ENCODE assay signal across 24 cellular contexts in the genomic region with DNA sequence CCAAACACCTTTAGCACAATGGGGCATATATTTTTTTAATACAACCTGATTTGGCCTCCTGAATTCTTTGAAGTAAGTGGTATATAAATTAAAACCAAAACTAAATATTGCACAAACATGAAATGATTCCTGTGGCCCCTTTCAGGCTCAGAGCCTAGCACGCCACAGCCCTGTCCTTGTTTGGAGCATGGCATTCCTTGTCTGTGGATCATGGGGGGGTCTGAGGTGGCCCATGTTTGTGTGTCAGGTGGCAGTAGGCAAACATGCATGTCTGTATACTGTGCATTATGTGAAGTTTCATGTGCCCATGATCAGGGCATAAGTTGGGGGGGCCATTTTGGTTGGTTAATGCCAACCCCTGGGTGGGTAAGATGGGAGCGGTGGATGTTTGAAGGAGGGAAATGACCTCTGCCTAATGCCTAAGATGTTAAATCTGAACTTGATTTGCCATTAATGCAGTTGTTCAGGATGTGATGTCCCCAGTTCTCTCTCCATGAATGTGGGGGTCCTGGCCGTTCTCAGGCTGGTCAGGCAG. TPM values are rescaled to one million over a fixed set of nuclear protein-coding genes. Genes with fewer than 3 reads are reported as not detected.
DNase-seq lines count a peak whose midpoint lies in the region; ATAC-seq, FAIRE-seq and TF ChIP-seq lines count a peak whose summit lies in the region.
"Had no signal": no experiment of that assay in that cellular context is flagged by ENCODE, and none has a peak within 500 bp of the region (broad histone marks: within the 10 kb centered on the region; RNA-seq: fewer than 3 reads in every experiment).

No MANE protein-coding gene starts in this region.

- H3K79me2 ChIP-seq in osteoblast (ENCODE audit: insufficient read depth, low read length) = no peaks in the 10 kb centered on the region

- H3K9ac ChIP-seq in BLaER1 (no peak overlapping the region), kidney (ENCODE audit: low read length in 2 of 2) (no peak overlapping the region)

- POLR2A ChIA-PET in activated CD4-positive, alpha-beta T cell treated with anti-CD3 and anti-CD28 coated beads, Interleukin-2, amount 10 ng/mL, durations not matched to agents 7 days and 5 days (lab: Charles Lee) = no interaction called here
- POLR2A ChIA-PET in T-cell (lab: Charles Lee) = interaction anchor here in 1 of 2 donors (0.6 kb wide), 1 partner anchor 97 kb away, joined by 4 read pairs; no protein-coding TSS in a partner anchor

- H3K4me3 ChIP-seq in BLaER1 (no peak overlapping the region), kidney (ENCODE audit: low read length in 2 of 2) (no peak overlapping the region), osteoblast (ENCODE audit: insufficient read depth, low read length) (no peak overlapping the region)
- H3K4me3 ChIP-seq: SJSA1 had no signal

- 0 out of 2 replicates have a peak, but pooled peaks cover 3% of the 10 kb centered on the region for H4K20me1 ChIP-seq in BLaER1
- H4K20me1 ChIP-seq in osteoblast (ENCODE audit: insufficient read depth, low read length) = no peaks in the 10 kb centered on the region

- H3K27me3 Mint-ChIP-seq in CD14-positive monocyte (ENCODE audit: low read depth in 3 of 3) (peaks cover 0 to 6% (median 3%) of the 10 kb centered on the region in 3 donors), T-cell (peaks cover 0 to 3% of the 10 kb centered on the region in 2 donors)
- H3K27me3 Mint-ChIP-seq in activated CD4-positive, alpha-beta T cell treated with anti-CD3 and anti-CD28 coated beads, Interleukin-2, amount 10 ng/mL, durations not matched to agents 7 days and 5 days = peaks cover 16% of the 10 kb centered on the region

- H3K27ac ChIP-seq in BLaER1 = no peak overlapping the region
- no peak overlapping the region for H3K27ac ChIP-seq in kidney (ENCODE audit: low read depth in 2 of 2, low read length in 2 of 2)
- H3K27ac ChIP-seq in osteoblast (ENCODE audit: low read depth, low read length) = no peak overlapping the region
- H3K27ac ChIP-seq: HL-60, SJSA1 had no signal

- ATAC-seq in GM18873 (IDR thresholded peaks at IDR 0.05; ENCODE audit: low FRiP score, unreplicated experiment) (no peak), GM19035 (IDR thresholded peaks at IDR 0.05; ENCODE audit: unreplicated experiment) (no peak), T-cell (replicated peaks in 1 of 4) (no peak)
- ATAC-seq: CD8-positive, alpha-beta T cell; HCT116 had no signal

- H3K4me2 ChIP-seq in BLaER1 (peak overlapping the region; percentile 90; the same call in 1 of the 2 replicates), osteoblast (ENCODE audit: insufficient read depth, low read length) (no peak overlapping the region)

- no peaks in the 10 kb centered on the region for H3K9me3 ChIP-seq in BLaER1
- H3K9me3 ChIP-seq in kidney (ENCODE audit: control insufficient read depth in 1 of 2, low read length in 2 of 2) = no peaks in the 10 kb centered on the region
- H3K9me3 ChIP-seq in osteoblast (ENCODE audit: low read depth, low read length) = no peaks in the 10 kb centered on the region
- H3K9me3 ChIP-seq: SJSA1 had no signal

- intact Hi-C loops in CD14-positive monocyte (cut with micrococcal nuclease) = loop anchor here in 1 of 2 donors (2.0 kb wide), 1 partner anchor 79 kb away; no protein-coding TSS in a partner anchor
- intact Hi-C loops in kidney (cut with DNase I) = no loop called here

- H3K27me3 ChIP-seq in BLaER1 = no peaks in the 10 kb centered on the region
- peaks cover 28% of the 10 kb centered on the region for H3K27me3 ChIP-seq in osteoblast (ENCODE audit: insufficient read depth, low read length)
- H3K27me3 ChIP-seq: SJSA1 had no signal

- H3K4me3 Mint-ChIP-seq in CD14-positive monocyte (peak overlapping the region in 1 of 2 donors; percentile 7), T-cell (no peak overlapping the region)
- H3K4me3 Mint-ChIP-seq in activated CD4-positive, alpha-beta T cell treated with anti-CD3 and anti-CD28 coated beads, Interleukin-2, amount 10 ng/mL, durations not matched to agents 7 days and 5 days = no peak overlapping the region
- H3K4me3 Mint-ChIP-seq: CD8-positive, alpha-beta T cell had no signal

- H3K36me3 Mint-ChIP-seq in CD14-positive monocyte (peaks cover 0 to 2% of the 10 kb centered on the region in 2 donors), T-cell (no peaks in the 10 kb centered on the region)
- H3K36me3 Mint-ChIP-seq in activated CD4-positive, alpha-beta T cell treated with anti-CD3 and anti-CD28 coated beads, Interleukin-2, amount 10 ng/mL, durations not matched to agents 7 days and 5 days (ENCODE audit: low read depth) = no peaks in the 10 kb centered on the region

- TF ChIP-seq CTCF in CD14-positive monocyte (IDR thresholded peaks at IDR 0.05) = no peak
- no peak for TF ChIP-seq CTCF in kidney (IDR thresholded peaks at IDR 0.05; ENCODE audit: borderline replicate concordance, extremely low read depth, insufficient read depth)
- TF ChIP-seq CTCF in osteoblast (IDR thresholded peaks at IDR 0.05; ENCODE audit: extremely low read depth, low read depth, low read length) = no peak

- H3K27ac Mint-ChIP-seq in CD14-positive monocyte (peak overlapping the region in 4 of 7 donors; percentile 7 to 59 (median 31)), T-cell (no peak overlapping the region)
- no peak overlapping the region for H3K27ac Mint-ChIP-seq in activated CD4-positive, alpha-beta T cell treated with anti-CD3 and anti-CD28 coated beads, Interleukin-2, amount 10 ng/mL, durations not matched to agents 7 days and 5 days
- H3K27ac Mint-ChIP-seq: CD8-positive, alpha-beta T cell had no signal

- CTCF ChIA-PET in activated CD4-positive, alpha-beta T cell treated with anti-CD3 and anti-CD28 coated beads, Interleukin-2, amount 10 ng/mL, durations not matched to agents 7 days and 5 days (lab: Charles Lee) = no interaction called here
- CTCF ChIA-PET in T-cell (lab: Charles Lee) = no interaction called here

- H3K4me1 ChIP-seq in BLaER1 = peaks cover 99% of the 10 kb centered on the region
- H3K4me1 ChIP-seq in kidney (ENCODE audit: control insufficient read depth in 1 of 2, insufficient read depth in 1 of 2, low read depth in 1 of 2, low read length in 2 of 2) = peaks cover 16 to 17% of the 10 kb centered on the region in 2 donors
- H3K4me1 ChIP-seq in osteoblast (ENCODE audit: insufficient read depth, low read length) = peaks cover 22% of the 10 kb centered on the region

- H3K36me3 ChIP-seq in BLaER1 (no peaks in the 10 kb centered on the region), kidney (ENCODE audit: control insufficient read depth in 1 of 2, insufficient read depth in 2 of 2, low read length in 2 of 2) (peaks cover 2 to 28% of the 10 kb centered on the region in 2 donors), osteoblast (ENCODE audit: insufficient read depth, low read length) (no peaks in the 10 kb centered on the region)
- H3K36me3 ChIP-seq: SJSA1 had no signal

- H3K9me3 Mint-ChIP-seq in CD14-positive monocyte = peaks cover 0 to 3% (median 0%) of the 10 kb centered on the region in 7 donors
- H3K9me3 Mint-ChIP-seq in activated CD4-positive, alpha-beta T cell treated with anti-CD3 and anti-CD28 coated beads, Interleukin-2, amount 10 ng/mL, durations not matched to agents 7 days and 5 days = no peaks in the 10 kb centered on the region
- no peaks in the 10 kb centered on the region for H3K9me3 Mint-ChIP-seq in T-cell
- H3K9me3 Mint-ChIP-seq: CD8-positive, alpha-beta T cell had no signal

- H2AFZ ChIP-seq in osteoblast (ENCODE audit: low read length) = no peak overlapping the region

- no peak for DNase-seq in CD14-positive monocyte (ENCODE audit: low spot score)
- peak; percentile 17 for DNase-seq in kidney
- DNase-seq in osteoblast (ENCODE audit: insufficient read length, low spot score, missing footprints) = peak; percentile 26
- DNase-seq in activated CD4-positive, alpha-beta T cell treated with anti-CD3 and anti-CD28 coated beads, Interleukin-2, amount 10 ng/mL, durations not matched to agents 7 days and 5 days = no peak
- no peak for DNase-seq in T-cell
- DNase-seq: CD8-positive, alpha-beta T cell; DMS79 treated with DMSO at 0.1 percent for 48 hours; GF-D8; Karpas-422; NCI-H1092 treated with DMSO at 0.1 percent for 48 hours; NCI-H1436; NCI-H187; NCI-H2081 treated with DMSO at 0.1 percent for 48 hours; NCI-H226; NCI-H510A; Right ventricle myocardium superior; RPMI8226 had no signal

- peaks cover 95% of the 10 kb centered on the region for H3K4me1 Mint-ChIP-seq in CD14-positive monocyte
- peaks cover 19% of the 10 kb centered on the region for H3K4me1 Mint-ChIP-seq in activated CD4-positive, alpha-beta T cell treated with anti-CD3 and anti-CD28 coated beads, Interleukin-2, amount 10 ng/mL, durations not matched to agents 7 days and 5 days
- peaks cover 0 to 13% (median 0%) of the 10 kb centered on the region in 3 donors for H3K4me1 Mint-ChIP-seq in T-cell

- FAIRE-seq in kidney (lab: Jason Lieb, UNC) = no peak

RNA-seq across cellular contexts. Expression of a gene that starts 18.6 kb away (rescaled TPM):
- polyA plus RNA-seq in CD14-positive monocyte = under 1 TPM in 1 of 2 donors, not detected in 1; 0.17 TPM
- 1.0 TPM for total RNA-seq in kidney
- 64.6 TPM for polyA plus RNA-seq in kidney (ENCODE audit: insufficient read depth, low read depth, low replicate concordance)
- total RNA-seq in osteoblast = under 0.01 TPM in 1 of 2 replicates, not detected in the other
- total RNA-seq in activated CD4-positive, alpha-beta T cell treated with anti-CD3 and anti-CD28 coated beads, Interleukin-2, amount 10 ng/mL, durations not matched to agents 7 days and 5 days = under 1 TPM; 0.40 to 0.67 TPM
- total RNA-seq in T-cell = 1 to 10 TPM in 4 of 5 donors, under 1 TPM in 1; 0.72 to 4.1 (median 1.8) TPM
- total RNA-seq: H4 had no signal

RNA-seq across cellular contexts. Expression of a gene that starts 41.2 kb away (rescaled TPM):
- polyA plus RNA-seq in CD14-positive monocyte = 10 to 100 TPM; 67.1 to 72.5 TPM
- 150 TPM for total RNA-seq in kidney
- polyA plus RNA-seq in kidney (ENCODE audit: insufficient read depth, low read depth, low replicate concordance) = 111 TPM
- 146 and 155 TPM in 2 replicates for total RNA-seq in osteoblast
- 100 to 1,000 TPM; 123 to 137 TPM for total RNA-seq in activated CD4-positive, alpha-beta T cell treated with anti-CD3 and anti-CD28 coated beads, Interleukin-2, amount 10 ng/mL, durations not matched to agents 7 days and 5 days
- 10 to 100 TPM; 51.2 to 81.8 (median 73.0) TPM for total RNA-seq in T-cell

RNA-seq across cellular contexts. Expression of a gene that starts 42.0 kb away (rescaled TPM):
- polyA plus RNA-seq in CD14-positive monocyte (10 to 100 TPM; 71.8 to 80.9 TPM), kidney (ENCODE audit: insufficient read depth, low read depth, low replicate concordance) (136 TPM)
- total RNA-seq in kidney (73.7 TPM), osteoblast (51.9 and 57.5 TPM in 2 replicates), T-cell (10 to 100 TPM; 36.5 to 80.2 (median 68.7) TPM)
- total RNA-seq in activated CD4-positive, alpha-beta T cell treated with anti-CD3 and anti-CD28 coated beads, Interleukin-2, amount 10 ng/mL, durations not matched to agents 7 days and 5 days = 100 to 1,000 TPM; 120 to 139 TPM

Comparison
In these comparisons a context has a peak if more than half of its experiments do, and no peak if none do; other contexts are left out.
1. DNase-seq: peak in kidney (single experiment) and osteoblast (single experiment); none in CD14-positive monocyte (single experiment), activated CD4-positive, alpha-beta T cell treated with anti-CD3 and anti-CD28 coated beads, Interleukin-2, amount 10 ng/mL, durations not matched to agents 7 days and 5 days (single experiment) and T-cell (0 of 34).
2. H3K27ac Mint-ChIP-seq: peak in CD14-positive monocyte (4 of 7); none in activated CD4-positive, alpha-beta T cell treated with anti-CD3 and anti-CD28 coated beads, Interleukin-2, amount 10 ng/mL, durations not matched to agents 7 days and 5 days (single experiment) and T-cell (0 of 2).